ENCODE assay signal across 19 cellular contexts in genomic region chr11:116910847-116911246, GRCh38.
"Had no signal": no experiment of that assay in that cellular context is flagged by ENCODE, and none has a peak within 500 bp of the region (broad histone marks: within the 10 kb centered on the region; RNA-seq: fewer than 3 reads in every experiment).

No MANE protein-coding gene starts in this region.

- H3K4me1 ChIP-seq: colonic mucosa, neural progenitor cell, upper lobe of right lung had no signal

- H3K4me3 ChIP-seq: colonic mucosa, heart right ventricle, mucosa of descending colon, neural progenitor cell, upper lobe of right lung had no signal

- H3K9me3 ChIP-seq: colonic mucosa, heart right ventricle, mucosa of descending colon, SK-N-SH, upper lobe of right lung had no signal

- H3K9me3 Mint-ChIP-seq: activated B cell treated with CpG ODN at 0.5 μM for 24 hours; activated CD4-positive, alpha-beta memory T cell treated with anti-CD3 and anti-CD28 coated beads for 36 hours; activated naive CD4-positive, alpha-beta T cell treated with anti-CD3 and anti-CD28 coated beads, Interleukin-2, amount 50 U/mL, for 72 hours; activated T-helper 1 cell treated with anti-CD3 and anti-CD28 coated beads, Interleukin-12 subunit alpha, Interleukin-12 subunit beta, Interleukin-2, Interleukin-4 antibody, amounts not matched to agents 30 ng/mL and 10 ng/mL and 1 ng/mL, durations not matched to agents 14 hours and 24 hours and 36 hours; naive thymus-derived CD4-positive, alpha-beta T cell; neural progenitor cell had no signal

- H3K4me1 Mint-ChIP-seq: neural progenitor cell had no signal

- H3K27me3 ChIP-seq: colonic mucosa, heart right ventricle, neural progenitor cell, upper lobe of right lung had no signal

- H3K4me2 ChIP-seq: neural progenitor cell, SK-N-SH had no signal

- H3K9ac ChIP-seq: neural progenitor cell, SK-N-SH had no signal

- H3K4me3 Mint-ChIP-seq: activated B cell treated with CpG ODN at 0.5 μM for 24 hours; activated CD4-positive, alpha-beta memory T cell treated with anti-CD3 and anti-CD28 coated beads for 36 hours; activated T-helper 1 cell treated with anti-CD3 and anti-CD28 coated beads, Interleukin-12 subunit alpha, Interleukin-12 subunit beta, Interleukin-2, Interleukin-4 antibody, amounts not matched to agents 30 ng/mL and 10 ng/mL and 1 ng/mL, durations not matched to agents 14 hours and 24 hours and 36 hours; naive thymus-derived CD4-positive, alpha-beta T cell; neural progenitor cell had no signal

- H3K36me3 Mint-ChIP-seq: neural progenitor cell had no signal

- H3K27me3 Mint-ChIP-seq: activated B cell treated with CpG ODN at 0.5 μM for 24 hours; activated CD4-positive, alpha-beta memory T cell treated with anti-CD3 and anti-CD28 coated beads for 36 hours; naive thymus-derived CD4-positive, alpha-beta T cell had no signal

- FAIRE-seq: endometrium, keratinocyte had no signal

- ATAC-seq: activated naive CD4-positive, alpha-beta T cell treated with anti-CD3 and anti-CD28 coated beads, Interleukin-2, amount 50 U/mL, for 72 hours; heart right ventricle; left colon; mucosa of descending colon; naive thymus-derived CD4-positive, alpha-beta T cell; upper lobe of right lung had no signal

- H2AFZ ChIP-seq: neural progenitor cell had no signal

- H3K27ac ChIP-seq: colonic mucosa, heart right ventricle, neural progenitor cell, upper lobe of right lung had no signal

- DNase-seq: activated B cell treated with CpG ODN at 0.5 μM for 24 hours; activated CD4-positive, alpha-beta memory T cell treated with anti-CD3 and anti-CD28 coated beads for 36 hours; activated CD4-positive, alpha-beta T cell treated with anti-CD3 and anti-CD28 coated beads for 48 hours; colonic mucosa; heart right ventricle; left colon; mucosa of descending colon; naive thymus-derived CD4-positive, alpha-beta T cell; retina; SK-N-SH; stimulated activated CD4-positive, alpha-beta T cell treated with anti-CD3 and anti-CD28 coated beads, Interleukin-2, amount 100 ng/mL, for 48 hours; stimulated activated CD8-positive, alpha-beta memory T cell treated with anti-CD3 and anti-CD28 coated beads, Interleukin-4, amount 100 ng/mL, for 48 hours; stimulated activated naive CD4-positive, alpha-beta T cell; upper lobe of right lung had no signal

- H3K27ac Mint-ChIP-seq: activated B cell treated with CpG ODN at 0.5 μM for 24 hours; activated CD4-positive, alpha-beta memory T cell treated with anti-CD3 and anti-CD28 coated beads for 36 hours; activated T-helper 1 cell treated with anti-CD3 and anti-CD28 coated beads, Interleukin-12 subunit alpha, Interleukin-12 subunit beta, Interleukin-2, Interleukin-4 antibody, amounts not matched to agents 30 ng/mL and 10 ng/mL and 1 ng/mL, durations not matched to agents 14 hours and 24 hours and 36 hours; neural progenitor cell had no signal
